ENCODE assay signal across 15 cellular contexts in the genomic region with DNA sequence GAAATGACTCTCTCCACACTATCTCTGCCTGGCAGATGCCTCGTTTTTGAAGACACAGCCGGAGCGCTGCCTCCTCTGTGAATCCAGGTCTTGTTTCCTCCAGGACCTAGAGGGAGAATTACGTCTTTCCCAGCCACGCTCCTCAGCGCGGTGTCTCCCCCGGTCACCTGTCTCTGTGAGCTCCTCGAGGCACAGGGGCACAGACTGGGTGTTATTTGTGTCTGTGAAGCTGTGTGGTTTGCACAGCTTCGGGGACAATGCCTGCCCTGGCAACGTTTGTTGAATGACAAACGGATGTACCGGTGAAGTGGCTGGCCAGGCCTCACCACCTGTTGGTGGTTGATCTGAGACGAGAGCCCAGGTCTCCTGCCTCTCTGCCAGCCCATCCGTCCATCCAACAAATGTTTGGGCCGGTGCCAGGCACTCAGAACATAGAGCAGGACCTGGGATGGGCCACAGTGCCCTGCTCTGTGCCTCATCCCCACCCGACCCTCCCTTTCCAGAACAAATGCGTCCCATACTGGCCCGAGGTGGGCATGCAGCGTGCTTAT. TPM values are rescaled to one million over a fixed set of nuclear protein-coding genes. Genes with fewer than 3 reads are reported as not detected.
A peak's percentile ranks its signal among the peaks of the same experiment; 100 is the strongest.
DNase-seq lines count a peak whose midpoint lies in the region; ATAC-seq, FAIRE-seq and TF ChIP-seq lines count a peak whose summit lies in the region.
"Had no signal": no experiment of that assay in that cellular context is flagged by ENCODE, and none has a peak within 500 bp of the region (broad histone marks: within the 10 kb centered on the region; RNA-seq: fewer than 3 reads in every experiment).

No MANE protein-coding gene starts in this region.

- TF ChIP-seq CTCF in Peyer's patch (IDR thresholded peaks at IDR 0.05) (no peak), H1 (IDR thresholded peaks at IDR 0.05; ENCODE audit: control extremely low read depth in 1 of 3, insufficient read depth in 1 of 3, low read depth in 1 of 3, low read length in 3 of 3) (no peak), MCF 10A (IDR thresholded peaks at IDR 0.05; ENCODE audit: unreplicated experiment) (no peak)

- BruUV-seq in MCF 10A (replicated peaks; lab: Mats Ljungman, UMichigan) = no TSS peak

- no peak for FAIRE-seq in H1 (lab: Jason Lieb, UNC)

- H3K4ac ChIP-seq in H1 (replicated peaks; ENCODE audit: insufficient read length, low read depth, low read length) = no peak overlapping the region

- peaks cover 83% of the 10 kb centered on the region for H3K4me1 Mint-ChIP-seq in activated naive CD4-positive, alpha-beta T cell treated with anti-CD3 and anti-CD28 coated beads for 36 hours (ENCODE audit: low read depth)
- H3K4me1 Mint-ChIP-seq in stimulated activated naive CD8-positive, alpha-beta T cell treated with anti-CD3 and anti-CD28 coated beads, Interleukin-15, Interleukin-2, amounts not matched to agents 100 ng/mL and 50 ng/mL, for 24 hours (ENCODE audit: low read depth) = peaks cover 92% of the 10 kb centered on the region
- H3K4me1 Mint-ChIP-seq in MCF 10A (ENCODE audit: insufficient read depth, unreplicated experiment) = peaks cover 19% of the 10 kb centered on the region

- no peak overlapping the region for H3K18ac ChIP-seq in H1 (ENCODE audit: extremely low read depth, low read length)

- H2AFZ ChIP-seq in H1 (ENCODE audit: low read length) = no peak overlapping the region

- no peaks in the 10 kb centered on the region for H3K27me3 Mint-ChIP-seq in activated naive CD4-positive, alpha-beta T cell treated with anti-CD3 and anti-CD28 coated beads for 36 hours (ENCODE audit: low read depth)
- H3K27me3 Mint-ChIP-seq in stimulated activated naive CD8-positive, alpha-beta T cell treated with anti-CD3 and anti-CD28 coated beads, Interleukin-15, Interleukin-2, amounts not matched to agents 100 ng/mL and 50 ng/mL, for 24 hours = no peaks in the 10 kb centered on the region
- H3K27me3 Mint-ChIP-seq in MCF 10A (ENCODE audit: insufficient read depth, unreplicated experiment) = no peaks in the 10 kb centered on the region

- H3K27ac ChIP-seq in Peyer's patch = peak overlapping the region; percentile 6 to 100 (median 68)
- no peak overlapping the region for H3K27ac ChIP-seq in H1 (ENCODE audit: low read depth, low read length)
- H3K27ac ChIP-seq: ovary had no signal

- CTCF ChIA-PET in activated naive CD4-positive, alpha-beta T cell treated with anti-CD3 and anti-CD28 coated beads for 36 hours (lab: Charles Lee) = interaction anchor here (1.1 to 12.0 kb wide), 4 partner anchors 9 to 20 kb away, joined by 4 to 397 read pairs (median 6); partner anchors contain the start of genes C12orf57, PTPN6 and RNU7-1
- CTCF ChIA-PET in H1 (lab: Charles Lee; ENCODE audit: partially characterized antibody) = interaction anchor here (0.7 to 12.2 kb wide), 5 partner anchors 11 to 88 kb away, joined by 3 to 277 read pairs (median 4); partner anchors contain the start of genes C12orf57 and RNU7-1
- CTCF ChIA-PET in MCF 10A (lab: Yijun Ruan, JAX) = interaction anchor here (0.6 to 4.1 kb wide), 3 partner anchors 11 to 249 kb away, joined by 3 to 31 read pairs (median 3); no protein-coding TSS in a partner anchor

- WGBS in H1 (ENCODE audit: extremely low coverage in 1 of 2, insufficient coverage in 1 of 2, insufficient read length in 1 of 2, insufficient replicate concordance in 2 of 2, low coverage in 1 of 2, low lambda C conversion rate in 2 of 2, missing lambda C conversion rate in 1 of 2), 2 experiments = 96% methylated on average over 20 of the region's 20 CpGs; no CpG with 5 or more reads in 1 of the 2 experiments

- no peak for DNase-seq in activated naive CD4-positive, alpha-beta T cell treated with anti-CD3 and anti-CD28 coated beads for 36 hours
- DNase-seq in activated naive CD4-positive, alpha-beta T cell treated with anti-CD3 and anti-CD28 coated beads, Interleukin-2, amount 50 U/mL, for 16 hours = no peak
- DNase-seq in Peyer's patch = peak in 2 of 3 donors; percentile 21 to 51
- no peak for DNase-seq in H1 (ENCODE audit: low read depth in 1 of 2, low spot score in 2 of 2)
- DNase-seq in DMS53 (lab: John Stamatoyannopoulos, UW) = no peak
- no peak for DNase-seq in MCF 10A (ENCODE audit: unreplicated experiment)
- DNase-seq: PC-3 had no signal

- peak overlapping the region; percentile 81 for H3K4me3 Mint-ChIP-seq in activated naive CD4-positive, alpha-beta T cell treated with anti-CD3 and anti-CD28 coated beads for 36 hours
- H3K4me3 Mint-ChIP-seq in stimulated activated naive CD8-positive, alpha-beta T cell treated with anti-CD3 and anti-CD28 coated beads, Interleukin-15, Interleukin-2, amounts not matched to agents 100 ng/mL and 50 ng/mL, for 24 hours = peak overlapping the region; percentile 98
- H3K4me3 Mint-ChIP-seq in MCF 10A (ENCODE audit: unreplicated experiment) = no peak overlapping the region

- no peaks in the 10 kb centered on the region for H3K27me3 ChIP-seq in Peyer's patch
- no peaks in the 10 kb centered on the region for H3K27me3 ChIP-seq in H1 (replicated peaks in 1 of 4; ENCODE audit: control insufficient read depth in 3 of 4, extremely low read depth in 1 of 4, insufficient read depth in 3 of 4, low read length in 3 of 4)
- H3K27me3 ChIP-seq: breast epithelium, heart left ventricle, ovary had no signal

- H3K4me1 ChIP-seq in Peyer's patch (peaks cover 9 to 76% (median 63%) of the 10 kb centered on the region in 4 donors), H1 (replicated peaks in 1 of 4; ENCODE audit: control insufficient read depth in 3 of 4, insufficient read depth in 4 of 4, low read length in 3 of 4) (peaks cover 3 to 25% (median 18%) of the 10 kb centered on the region in 4 experiments)

- no peak overlapping the region for H3K23ac ChIP-seq in H1 (ENCODE audit: insufficient read length)

- no peak overlapping the region for H4K91ac ChIP-seq in H1 (replicated peaks; ENCODE audit: insufficient read length, low read length)

- TF ChIP-seq RAD21 in H1 (IDR thresholded peaks at IDR 0.05 in 1 of 2, conservative IDR thresholded peaks at IDR 0.05 in 1 of 2; ENCODE audit: low read depth in 2 of 2, low read length in 2 of 2) = no peak

- no peaks in the 10 kb centered on the region for H3K79me2 ChIP-seq in H1 (ENCODE audit: control insufficient read depth in 1 of 2, insufficient read depth in 2 of 2, low read length in 2 of 2)

- no peak overlapping the region; the same call in 1 of the 2 replicates for H2BK5ac ChIP-seq in H1 (ENCODE audit: low read depth, low read length)

- H3K27ac Mint-ChIP-seq in activated naive CD4-positive, alpha-beta T cell treated with anti-CD3 and anti-CD28 coated beads for 36 hours = peak overlapping the region; percentile 93
- peak overlapping the region; percentile 99 for H3K27ac Mint-ChIP-seq in stimulated activated naive CD8-positive, alpha-beta T cell treated with anti-CD3 and anti-CD28 coated beads, Interleukin-15, Interleukin-2, amounts not matched to agents 100 ng/mL and 50 ng/mL, for 24 hours
- H3K27ac Mint-ChIP-seq in MCF 10A (ENCODE audit: low read depth, unreplicated experiment) = no peak overlapping the region

- POLR2A ChIA-PET in H1 (lab: Charles Lee; ENCODE audit: partially characterized antibody) = interaction anchor here (30.5 to 44.0 kb wide), 2 partner anchors 12 kb away, joined by 1596 read pairs; partner anchors contain the start of genes ATN1, C12orf57, EMG1 and PHB2
- POLR2A ChIA-PET in MCF 10A (lab: Yijun Ruan, JAX) = interaction anchor here (0.6 to 1.5 kb wide), 2 partner anchors 13 to 57 kb away, joined by 3 to 6 read pairs; partner anchors contain the start of genes C12orf57 and RNU7-1

- H3K36me3 ChIP-seq in Peyer's patch (peaks cover 0 to 23% (median 0%) of the 10 kb centered on the region in 3 donors), H1 (ENCODE audit: control insufficient read depth in 2 of 4, insufficient read depth in 4 of 4, low read length in 3 of 4) (no peaks in the 10 kb centered on the region)
- H3K36me3 ChIP-seq: breast epithelium, ovary had no signal

- intact Hi-C loops in activated naive CD4-positive, alpha-beta T cell treated with anti-CD3 and anti-CD28 coated beads for 36 hours (cut with micrococcal nuclease) = loop anchor here (5.0 to 10.0 kb wide), 3 partner anchors 185 to 1128 kb away; partner anchors contain the start of genes CD27, LAG3 and NECAP1
- intact Hi-C loops in MCF 10A (cut with micrococcal nuclease) = no loop called here

- 0 out of 2 replicates have a peak overlapping the region, but pooled peaks have one; percentile 24 for H2AK5ac ChIP-seq in H1 (ENCODE audit: low read depth, low read length)

- no peak overlapping the region for H4K5ac ChIP-seq in H1 (ENCODE audit: insufficient read length, low read depth, low read length)

- H3K79me1 ChIP-seq in H1 (ENCODE audit: low read depth, low read length) = no peaks in the 10 kb centered on the region

- no peak overlapping the region for H2BK12ac ChIP-seq in H1 (ENCODE audit: low read depth, low read length)

- TF ChIP-seq EP300 in H1 (IDR thresholded peaks at IDR 0.05; ENCODE audit: borderline replicate concordance in 1 of 2, low read depth in 2 of 2, low read length in 2 of 2) = no peak

- no peak overlapping the region for H3K56ac ChIP-seq in H1 (replicated peaks; ENCODE audit: insufficient read length, low read depth, low read length)

- H2BK15ac ChIP-seq in H1 (ENCODE audit: low read length) = no peak overlapping the region

- no peak overlapping the region for H4K8ac ChIP-seq in H1 (ENCODE audit: extremely low read depth, insufficient read depth, low read length)

- ATAC-seq in HG03139 (IDR thresholded peaks at IDR 0.05; ENCODE audit: unreplicated experiment) = no peak
- ATAC-seq: heart left ventricle, PC-3 had no signal

- H3K9me3 ChIP-seq in Peyer's patch = no peaks in the 10 kb centered on the region
- no peaks in the 10 kb centered on the region for H3K9me3 ChIP-seq in H1 (ENCODE audit: insufficient read depth in 2 of 2, low read depth in 1 of 2, low read length in 1 of 2)
- H3K9me3 ChIP-seq: breast epithelium, heart left ventricle, ovary had no signal

- no peak overlapping the region for H3K4me2 ChIP-seq in H1 (ENCODE audit: insufficient read depth in 1 of 2, low read depth in 2 of 2, low read length in 2 of 2)

- no peak overlapping the region for H2BK120ac ChIP-seq in H1 (replicated peaks; ENCODE audit: low read depth, low read length)

- peaks cover 1% of the 10 kb centered on the region; the same call in 1 of the 2 replicates for H3K23me2 ChIP-seq in H1 (ENCODE audit: low read depth, low read length)

- H3K36me3 Mint-ChIP-seq in activated naive CD4-positive, alpha-beta T cell treated with anti-CD3 and anti-CD28 coated beads for 36 hours (ENCODE audit: low read depth) = peaks cover 90% of the 10 kb centered on the region
- H3K36me3 Mint-ChIP-seq in stimulated activated naive CD8-positive, alpha-beta T cell treated with anti-CD3 and anti-CD28 coated beads, Interleukin-15, Interleukin-2, amounts not matched to agents 100 ng/mL and 50 ng/mL, for 24 hours (ENCODE audit: low read depth) = peaks cover 93% of the 10 kb centered on the region
- H3K36me3 Mint-ChIP-seq in MCF 10A (ENCODE audit: insufficient read depth, unreplicated experiment) = peaks cover 6% of the 10 kb centered on the region

- TF ChIP-seq POLR2A in Peyer's patch (IDR thresholded peaks at IDR 0.05) (no peak), H1 (IDR thresholded peaks at IDR 0.05; ENCODE audit: control extremely low read depth in 1 of 2, low read depth in 2 of 2, low read length in 2 of 2) (no peak)

- H2BK20ac ChIP-seq in H1 (ENCODE audit: low read length) = no peak overlapping the region

- H3K14ac ChIP-seq in H1 (ENCODE audit: insufficient read length) = no peak overlapping the region

- no peaks in the 10 kb centered on the region for H3K9me3 Mint-ChIP-seq in activated naive CD4-positive, alpha-beta T cell treated with anti-CD3 and anti-CD28 coated beads for 36 hours
- H3K9me3 Mint-ChIP-seq in stimulated activated naive CD8-positive, alpha-beta T cell treated with anti-CD3 and anti-CD28 coated beads, Interleukin-15, Interleukin-2, amounts not matched to agents 100 ng/mL and 50 ng/mL, for 24 hours = no peaks in the 10 kb centered on the region
- no peaks in the 10 kb centered on the region for H3K9me3 Mint-ChIP-seq in MCF 10A (ENCODE audit: unreplicated experiment)

- H4K20me1 ChIP-seq in H1 (replicated peaks in 1 of 2; ENCODE audit: control insufficient read depth in 1 of 2, insufficient read depth in 2 of 2, low read length in 2 of 2) = no peaks in the 10 kb centered on the region

- H3K4me3 ChIP-seq in Peyer's patch (no peak overlapping the region), H1 (ENCODE audit: extremely low read depth in 1 of 4, insufficient read depth in 2 of 4, low read depth in 3 of 4, low read length in 4 of 4) (no peak overlapping the region)
- H3K4me3 ChIP-seq: breast epithelium, ovary had no signal

- H3K9ac ChIP-seq in H1 (replicated peaks in 1 of 4; ENCODE audit: extremely low read depth in 1 of 4, low read depth in 3 of 4, low read length in 3 of 4) = no peak overlapping the region

RNA-seq across cellular contexts. Expression of gene PTPN6, which starts 6.1 kb away (rescaled TPM):
- 100 to 1,000 TPM; 334 to 348 TPM for total RNA-seq in activated naive CD4-positive, alpha-beta T cell treated with anti-CD3 and anti-CD28 coated beads for 36 hours
- total RNA-seq in Peyer's patch = 100 to 1,000 TPM in 1 of 4 donors, 10 to 100 TPM in 3; 41.6 to 183 (median 44.4) TPM
- total RNA-seq in H1 (2021; fragmentation: NEBNext Ultra II Directional; extraction: Animal tissue kit (Norgen Biotek cat#: 25700)) = 25.7 and 28.4 TPM in 2 replicates
- 16.3 and 22.6 TPM in 2 replicates for polyA plus RNA-seq in H1 (2011; rRNA removed)
- 21.3 TPM for polyA plus RNA-seq in H1 (2011; cell fraction: cytosol; rRNA removed)
- polyA plus RNA-seq in H1 (2011; cell fraction: nucleus; rRNA removed) = 32.9 TPM
- 34.9 to 37.3 TPM (median 36.6 TPM) in 4 replicates for polyA plus RNA-seq in H1 (2012, experiment 1 of 2)
- polyA plus RNA-seq in H1 (2012, experiment 2 of 2) = 28.9 TPM
- 23.2 TPM for polyA plus RNA-seq in H1 (2013, experiment 1 of 2)
- 25.8 TPM for polyA plus RNA-seq in H1 (2013, experiment 2 of 2)
- polyA minus RNA-seq in H1 (2011; rRNA and poly(A)+ RNA removed) = 12.4 and 24.5 TPM in 2 replicates
- 17.8 TPM for polyA minus RNA-seq in H1 (2011; cell fraction: cytosol; rRNA and poly(A)+ RNA removed)
- 9.1 TPM for polyA minus RNA-seq in H1 (2011; cell fraction: nucleus; rRNA and poly(A)+ RNA removed)
- 10.3 and 13.2 TPM in 2 replicates for total RNA-seq in MCF 10A (2022)
- total RNA-seq: LHCN-M2 had no signal

RNA-seq across cellular contexts. Expression of gene PHB2, which starts 13.2 kb away (rescaled TPM):
- 100 to 1,000 TPM; 389 to 392 TPM for total RNA-seq in activated naive CD4-positive, alpha-beta T cell treated with anti-CD3 and anti-CD28 coated beads for 36 hours
- total RNA-seq in Peyer's patch (100 to 1,000 TPM; 162 to 219 (median 174) TPM), MCF 10A (2022) (249 and 305 TPM in 2 replicates)
- total RNA-seq in H1 (2021; fragmentation: NEBNext Ultra II Directional; extraction: Animal tissue kit (Norgen Biotek cat#: 25700)) = 360 and 368 TPM in 2 replicates
- polyA plus RNA-seq in H1 (2011; rRNA removed) = 579 and 626 TPM in 2 replicates
- polyA plus RNA-seq in H1 (2011; cell fraction: cytosol; rRNA removed) = 622 TPM
- 570 TPM for polyA plus RNA-seq in H1 (2011; cell fraction: nucleus; rRNA removed)
- 317 to 409 TPM (median 397 TPM) in 4 replicates for polyA plus RNA-seq in H1 (2012, experiment 1 of 2)
- 565 TPM for polyA plus RNA-seq in H1 (2012, experiment 2 of 2)
- polyA plus RNA-seq in H1 (2013, experiment 1 of 2) = 552 TPM
- 493 TPM for polyA plus RNA-seq in H1 (2013, experiment 2 of 2)
- 282 and 291 TPM in 2 replicates for polyA minus RNA-seq in H1 (2011; rRNA and poly(A)+ RNA removed)
- 137 TPM for polyA minus RNA-seq in H1 (2011; cell fraction: cytosol; rRNA and poly(A)+ RNA removed)
- 195 TPM for polyA minus RNA-seq in H1 (2011; cell fraction: nucleus; rRNA and poly(A)+ RNA removed)

RNA-seq across cellular contexts. Expression of gene C12orf57, which starts 13.4 kb away (rescaled TPM):
- total RNA-seq in activated naive CD4-positive, alpha-beta T cell treated with anti-CD3 and anti-CD28 coated beads for 36 hours = 100 to 1,000 TPM; 242 to 245 TPM
- total RNA-seq in Peyer's patch = 100 to 1,000 TPM; 146 to 339 (median 156) TPM
- total RNA-seq in H1 (2021; fragmentation: NEBNext Ultra II Directional; extraction: Animal tissue kit (Norgen Biotek cat#: 25700)) = 174 and 185 TPM in 2 replicates
- polyA plus RNA-seq in H1 (2011; rRNA removed) = 993 and 1,124 TPM in 2 replicates
- 811 TPM for polyA plus RNA-seq in H1 (2011; cell fraction: cytosol; rRNA removed)
- polyA plus RNA-seq in H1 (2011; cell fraction: nucleus; rRNA removed) = 653 TPM
- 167 to 390 TPM (median 374 TPM) in 4 replicates for polyA plus RNA-seq in H1 (2012, experiment 1 of 2)
- 596 TPM for polyA plus RNA-seq in H1 (2012, experiment 2 of 2)
- polyA plus RNA-seq in H1 (2013, experiment 1 of 2) = 206 TPM
- polyA plus RNA-seq in H1 (2013, experiment 2 of 2) = 192 TPM
- polyA minus RNA-seq in H1 (2011; rRNA and poly(A)+ RNA removed) = 66.6 and 106 TPM in 2 replicates
- 76.3 TPM for polyA minus RNA-seq in H1 (2011; cell fraction: cytosol; rRNA and poly(A)+ RNA removed)
- polyA minus RNA-seq in H1 (2011; cell fraction: nucleus; rRNA and poly(A)+ RNA removed) = 112 TPM
- total RNA-seq in MCF 10A (2022) = 176 and 196 TPM in 2 replicates

RNA-seq across cellular contexts. Expression of gene EMG1, which starts 13.5 kb away (rescaled TPM):
- 10 to 100 TPM; 89.1 to 91.9 TPM for total RNA-seq in activated naive CD4-positive, alpha-beta T cell treated with anti-CD3 and anti-CD28 coated beads for 36 hours
- total RNA-seq in Peyer's patch (10 to 100 TPM in 3 of 4 donors, 1 to 10 TPM in 1; 9.1 to 24.8 (median 18.3) TPM), MCF 10A (2022) (66.5 and 93.8 TPM in 2 replicates)
- 82.9 and 84.2 TPM in 2 replicates for total RNA-seq in H1 (2021; fragmentation: NEBNext Ultra II Directional; extraction: Animal tissue kit (Norgen Biotek cat#: 25700))
- 54.3 and 64.3 TPM in 2 replicates for polyA plus RNA-seq in H1 (2011; rRNA removed)
- 83.3 TPM for polyA plus RNA-seq in H1 (2011; cell fraction: cytosol; rRNA removed)
- polyA plus RNA-seq in H1 (2011; cell fraction: nucleus; rRNA removed) = 37.2 TPM
- polyA plus RNA-seq in H1 (2012, experiment 1 of 2) = 78.1 to 120 TPM (median 97.6 TPM) in 4 replicates
- polyA plus RNA-seq in H1 (2012, experiment 2 of 2) = 39.8 TPM
- 66.1 TPM for polyA plus RNA-seq in H1 (2013, experiment 1 of 2)
- polyA plus RNA-seq in H1 (2013, experiment 2 of 2) = 65.0 TPM
- 30.4 and 39.9 TPM in 2 replicates for polyA minus RNA-seq in H1 (2011; rRNA and poly(A)+ RNA removed)
- polyA minus RNA-seq in H1 (2011; cell fraction: cytosol; rRNA and poly(A)+ RNA removed) = 23.6 TPM
- polyA minus RNA-seq in H1 (2011; cell fraction: nucleus; rRNA and poly(A)+ RNA removed) = 32.0 TPM

RNA-seq across cellular contexts. Expression of gene RNU7-1, which starts 13.6 kb away (rescaled TPM):
- not detected for total RNA-seq in activated naive CD4-positive, alpha-beta T cell treated with anti-CD3 and anti-CD28 coated beads for 36 hours
- not detected for total RNA-seq in Peyer's patch
- not detected in 2 replicates for total RNA-seq in H1 (2021; fragmentation: NEBNext Ultra II Directional; extraction: Animal tissue kit (Norgen Biotek cat#: 25700))
- not detected in 2 replicates for polyA plus RNA-seq in H1 (2011; rRNA removed)
- not detected for polyA plus RNA-seq in H1 (2011; cell fraction: cytosol; rRNA removed)
- not detected for polyA plus RNA-seq in H1 (2011; cell fraction: nucleus; rRNA removed)
- polyA plus RNA-seq in H1 (2012, experiment 1 of 2) = not detected in 4 replicates
- polyA plus RNA-seq in H1 (2012, experiment 2 of 2) = not detected
- not detected for polyA plus RNA-seq in H1 (2013, experiment 1 of 2)
- not detected for polyA plus RNA-seq in H1 (2013, experiment 2 of 2)
- polyA minus RNA-seq in H1 (2011; rRNA and poly(A)+ RNA removed) = not detected in 2 replicates
- polyA minus RNA-seq in H1 (2011; cell fraction: cytosol; rRNA and poly(A)+ RNA removed) = not detected
- polyA minus RNA-seq in H1 (2011; cell fraction: nucleus; rRNA and poly(A)+ RNA removed) = not detected
- total RNA-seq in MCF 10A (2022) = not detected in 2 replicates
- total RNA-seq: breast epithelium; heart left ventricle; LHCN-M2; liver; ovary; PC-3; T-helper 2 cell treated with Interferon-gamma antibody and Interleukin-4, amounts not matched to agents 100 ng/mL and 5 ng/mL, for 36 hours had no signal
- polyA plus RNA-seq: heart left ventricle, liver, ovary had no signal

Comparison
In these comparisons a context has a peak if more than half of its experiments do, and no peak if none do; other contexts are left out.
1. DNase-seq: peak in Peyer's patch (2 of 3); none in activated naive CD4-positive, alpha-beta T cell treated with anti-CD3 and anti-CD28 coated beads for 36 hours (single experiment), activated naive CD4-positive, alpha-beta T cell treated with anti-CD3 and anti-CD28 coated beads, Interleukin-2, amount 50 U/mL, for 16 hours (single experiment), H1 (0 of 2), DMS53 (single experiment) and MCF 10A (single experiment).